In the genomic region with DNA sequence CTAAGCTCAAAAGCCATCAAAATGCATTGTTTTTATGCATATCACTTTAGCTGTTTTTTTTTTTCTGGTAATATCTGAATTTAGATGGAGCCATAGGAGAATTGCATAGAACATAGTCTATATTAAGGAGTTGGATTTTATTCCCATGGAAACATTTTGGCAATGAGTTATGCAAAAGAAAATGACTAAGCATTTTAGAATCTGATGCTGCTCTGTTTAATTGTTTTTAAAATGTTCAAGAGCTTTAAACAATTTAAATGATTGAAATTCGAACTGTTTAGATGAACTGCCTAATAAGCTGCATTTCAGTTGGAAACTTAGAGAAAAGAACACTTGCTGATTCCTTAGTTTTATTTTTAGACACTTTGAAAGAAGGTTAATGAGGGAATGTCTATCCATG, we compare ENCODE assay signal across 21 cellular contexts.
"Had no signal": no experiment of that assay in that cellular context is flagged by ENCODE, and none has a peak within 500 bp of the region (broad histone marks: within the 10 kb centered on the region; RNA-seq: fewer than 3 reads in every experiment).

No MANE protein-coding gene starts in this region.

- H3K4me1 Mint-ChIP-seq: naive thymus-derived CD4-positive, alpha-beta T cell; neural crest cell; T-cell had no signal

- H3K36me3 Mint-ChIP-seq: activated naive CD8-positive, alpha-beta T cell; naive thymus-derived CD4-positive, alpha-beta T cell; T-cell had no signal

- H3K36me3 ChIP-seq: colonic mucosa, esophagus muscularis mucosa, lower lobe of right lung, sigmoid colon, upper lobe of left lung, WERI-Rb-1 had no signal

- H3K27ac ChIP-seq: colonic mucosa, esophagus muscularis mucosa, lower lobe of right lung, sigmoid colon, upper lobe of left lung, WERI-Rb-1 had no signal

- H3K9me3 ChIP-seq: colonic mucosa, esophagus muscularis mucosa, lower lobe of right lung, upper lobe of left lung had no signal

- H3K4me2 ChIP-seq: smooth muscle cell had no signal

- H3K4me3 ChIP-seq: colonic mucosa, esophagus muscularis mucosa, lower lobe of right lung, sigmoid colon, smooth muscle cell, upper lobe of left lung had no signal

- H3K4me1 ChIP-seq: colonic mucosa, esophagus muscularis mucosa, lower lobe of right lung, upper lobe of left lung had no signal

- H3K4me3 Mint-ChIP-seq: activated CD8-positive, alpha-beta T cell treated with anti-CD3 and anti-CD28 coated beads, Interleukin-2, amount 10 ng/mL, durations not matched to agents 7 days and 5 days; activated naive CD8-positive, alpha-beta T cell; naive thymus-derived CD4-positive, alpha-beta T cell; neural crest cell; T-cell; T-helper 2 cell treated with Interferon-gamma antibody and Interleukin-4, amounts not matched to agents 5 μg/mL and 100 μg/mL, for 36 hours had no signal

- H3K27me3 ChIP-seq: colonic mucosa, esophagus muscularis mucosa, sigmoid colon, upper lobe of left lung had no signal

- H3K9me3 Mint-ChIP-seq: neural crest cell; T-helper 2 cell treated with Interferon-gamma antibody and Interleukin-4, amounts not matched to agents 5 μg/mL and 100 μg/mL, for 36 hours had no signal

- DNase-seq: activated CD4-positive, alpha-beta T cell treated with anti-CD3 and anti-CD28 coated beads, Interleukin-2, amount 50 U/mL, for 1 hour; activated CD4-positive, CD25-positive, alpha-beta regulatory T cell treated with anti-CD3 and anti-CD28 coated beads, Interleukin-2, amount 50 U/mL, for 72 hours; activated CD8-positive, alpha-beta T cell treated with anti-CD3 and anti-CD28 coated beads, Interleukin-2, amount 10 ng/mL, durations not matched to agents 7 days and 5 days; colonic mucosa; kidney; lower lobe of right lung; naive thymus-derived CD4-positive, alpha-beta T cell; posterior cingulate gyrus; sigmoid colon; stimulated activated CD4-positive, alpha-beta T cell treated with anti-CD3 and anti-CD28 coated beads, Interleukin-15, amount 100 ng/mL, for 24 hours; stimulated activated CD4-positive, alpha-beta T cell treated with anti-CD3 and anti-CD28 coated beads, Interleukin-4, amount 100 ng/mL, for 1 hour; stimulated activated naive CD4-positive, alpha-beta T cell treated with Interleukin-2 at 50 U/mL for 16 hours; T-cell; upper lobe of left lung; WERI-Rb-1 had no signal

- H3K27me3 Mint-ChIP-seq: activated naive CD8-positive, alpha-beta T cell; T-cell had no signal

- FAIRE-seq: bronchial epithelial cell had no signal

- H3K27ac Mint-ChIP-seq: activated CD8-positive, alpha-beta T cell treated with anti-CD3 and anti-CD28 coated beads, Interleukin-2, amount 10 ng/mL, durations not matched to agents 7 days and 5 days; activated naive CD8-positive, alpha-beta T cell; naive thymus-derived CD4-positive, alpha-beta T cell; T-cell; T-helper 2 cell treated with Interferon-gamma antibody and Interleukin-4, amounts not matched to agents 5 μg/mL and 100 μg/mL, for 36 hours had no signal
